In genomic region chr19:39223703-39224279, GRCh38 we compare ENCODE assay signal across 1 cellular context.
TF ChIP-seq lines count a peak whose summit lies in the region.

No MANE protein-coding gene starts in this region.

TF ChIP-seq in K562, 482 proteins besides CTCF, POLR2A, EP300 and RAD21:
- TF ChIP-seq RCOR1 (IDR thresholded peaks at IDR 0.05; ENCODE audit: borderline replicate concordance in 1 of 2, low read depth in 2 of 2, low read length in 2 of 2): 0 out of 4 replicates have a peak, but pooled peaks of 1 of the 2 experiments have one; percentile 23
- peak; percentile 90 for TF ChIP-seq REST (CRISPR knock-in tag; IDR thresholded peaks at IDR 0.05; ENCODE audit: low read depth)
- TF ChIP-seq ZBED1 (IDR thresholded peaks at IDR 0.05): no peak
- no peak for TF ChIP-seq FIP1L1 (IDR thresholded peaks at IDR 0.05; ENCODE audit: low read depth, low read length, poor library complexity, severe bottlenecking)
- peak; percentile 94 for TF ChIP-seq MIER1 (IDR thresholded peaks at IDR 0.05; ENCODE audit: low read depth)
- TF ChIP-seq, protein P1, sequence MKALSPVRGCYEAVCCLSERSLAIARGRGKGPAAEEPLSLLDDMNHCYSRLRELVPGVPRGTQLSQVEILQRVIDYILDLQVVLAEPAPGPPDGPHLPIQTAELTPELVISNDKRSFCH (CRISPR knock-in tag; IDR thresholded peaks at IDR 0.05): no peak
- TF ChIP-seq, protein P1 (tag; IDR thresholded peaks at IDR 0.05): no peak
- TF ChIP-seq MCM2 (IDR thresholded peaks at IDR 0.05; ENCODE audit: low read depth): no peak
- TF ChIP-seq HNRNPL (IDR thresholded peaks at IDR 0.05; ENCODE audit: low read depth, low read length): no peak
- TF ChIP-seq NFE2L1 (tag; IDR thresholded peaks at IDR 0.05; ENCODE audit: borderline replicate concordance, low read depth): no peak
- TF ChIP-seq, protein P2, sequence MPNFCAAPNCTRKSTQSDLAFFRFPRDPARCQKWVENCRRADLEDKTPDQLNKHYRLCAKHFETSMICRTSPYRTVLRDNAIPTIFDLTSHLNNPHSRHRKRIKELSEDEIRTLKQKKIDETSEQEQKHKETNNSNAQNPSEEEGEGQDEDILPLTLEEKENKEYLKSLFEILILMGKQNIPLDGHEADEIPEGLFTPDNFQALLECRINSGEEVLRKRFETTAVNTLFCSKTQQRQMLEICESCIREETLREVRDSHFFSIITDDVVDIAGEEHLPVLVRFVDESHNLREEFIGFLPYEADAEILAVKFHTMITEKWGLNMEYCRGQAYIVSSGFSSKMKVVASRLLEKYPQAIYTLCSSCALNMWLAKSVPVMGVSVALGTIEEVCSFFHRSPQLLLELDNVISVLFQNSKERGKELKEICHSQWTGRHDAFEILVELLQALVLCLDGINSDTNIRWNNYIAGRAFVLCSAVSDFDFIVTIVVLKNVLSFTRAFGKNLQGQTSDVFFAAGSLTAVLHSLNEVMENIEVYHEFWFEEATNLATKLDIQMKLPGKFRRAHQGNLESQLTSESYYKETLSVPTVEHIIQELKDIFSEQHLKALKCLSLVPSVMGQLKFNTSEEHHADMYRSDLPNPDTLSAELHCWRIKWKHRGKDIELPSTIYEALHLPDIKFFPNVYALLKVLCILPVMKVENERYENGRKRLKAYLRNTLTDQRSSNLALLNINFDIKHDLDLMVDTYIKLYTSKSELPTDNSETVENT (CRISPR knock-in tag; IDR thresholded peaks at IDR 0.05): no peak
- TF ChIP-seq, protein P3, sequence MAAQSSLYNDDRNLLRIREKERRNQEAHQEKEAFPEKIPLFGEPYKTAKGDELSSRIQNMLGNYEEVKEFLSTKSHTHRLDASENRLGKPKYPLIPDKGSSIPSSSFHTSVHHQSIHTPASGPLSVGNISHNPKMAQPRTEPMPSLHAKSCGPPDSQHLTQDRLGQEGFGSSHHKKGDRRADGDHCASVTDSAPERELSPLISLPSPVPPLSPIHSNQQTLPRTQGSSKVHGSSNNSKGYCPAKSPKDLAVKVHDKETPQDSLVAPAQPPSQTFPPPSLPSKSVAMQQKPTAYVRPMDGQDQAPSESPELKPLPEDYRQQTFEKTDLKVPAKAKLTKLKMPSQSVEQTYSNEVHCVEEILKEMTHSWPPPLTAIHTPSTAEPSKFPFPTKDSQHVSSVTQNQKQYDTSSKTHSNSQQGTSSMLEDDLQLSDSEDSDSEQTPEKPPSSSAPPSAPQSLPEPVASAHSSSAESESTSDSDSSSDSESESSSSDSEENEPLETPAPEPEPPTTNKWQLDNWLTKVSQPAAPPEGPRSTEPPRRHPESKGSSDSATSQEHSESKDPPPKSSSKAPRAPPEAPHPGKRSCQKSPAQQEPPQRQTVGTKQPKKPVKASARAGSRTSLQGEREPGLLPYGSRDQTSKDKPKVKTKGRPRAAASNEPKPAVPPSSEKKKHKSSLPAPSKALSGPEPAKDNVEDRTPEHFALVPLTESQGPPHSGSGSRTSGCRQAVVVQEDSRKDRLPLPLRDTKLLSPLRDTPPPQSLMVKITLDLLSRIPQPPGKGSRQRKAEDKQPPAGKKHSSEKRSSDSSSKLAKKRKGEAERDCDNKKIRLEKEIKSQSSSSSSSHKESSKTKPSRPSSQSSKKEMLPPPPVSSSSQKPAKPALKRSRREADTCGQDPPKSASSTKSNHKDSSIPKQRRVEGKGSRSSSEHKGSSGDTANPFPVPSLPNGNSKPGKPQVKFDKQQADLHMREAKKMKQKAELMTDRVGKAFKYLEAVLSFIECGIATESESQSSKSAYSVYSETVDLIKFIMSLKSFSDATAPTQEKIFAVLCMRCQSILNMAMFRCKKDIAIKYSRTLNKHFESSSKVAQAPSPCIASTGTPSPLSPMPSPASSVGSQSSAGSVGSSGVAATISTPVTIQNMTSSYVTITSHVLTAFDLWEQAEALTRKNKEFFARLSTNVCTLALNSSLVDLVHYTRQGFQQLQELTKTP (IDR thresholded peaks at IDR 0.05; ENCODE audit: low read depth in 1 of 2, partially characterized antibody in 2 of 2): peak in 1 of 2 experiments; percentile 82
- TF ChIP-seq, protein P4, sequence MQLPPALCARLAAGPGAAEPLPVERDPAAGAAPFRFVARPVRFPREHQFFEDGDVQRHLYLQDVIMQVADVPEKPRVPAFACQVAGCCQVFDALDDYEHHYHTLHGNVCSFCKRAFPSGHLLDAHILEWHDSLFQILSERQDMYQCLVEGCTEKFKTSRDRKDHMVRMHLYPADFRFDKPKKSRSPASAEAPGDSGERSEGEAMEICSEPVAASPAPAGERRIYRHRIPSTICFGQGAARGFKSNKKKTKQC (CRISPR knock-in tag; IDR thresholded peaks at IDR 0.05): 0 out of 2 replicates have a peak, but pooled peaks have one; percentile 55
- TF ChIP-seq RBM17 (IDR thresholded peaks at IDR 0.05; ENCODE audit: borderline replicate concordance, low read depth, low read length): no peak
- peak; percentile 98 for TF ChIP-seq EHMT2 (IDR thresholded peaks at IDR 0.05)
- 0 out of 2 replicates have a peak, but pooled peaks have one; percentile 40 for TF ChIP-seq ZNF197 (CRISPR knock-in tag; IDR thresholded peaks at IDR 0.05; ENCODE audit: low read depth)
- no peak for TF ChIP-seq ZNF431 (CRISPR knock-in tag; IDR thresholded peaks at IDR 0.05)
- no peak for TF ChIP-seq CBX1 (IDR thresholded peaks at IDR 0.05; ENCODE audit: low read depth)
